Comparison of ENCODE assay signal across 1 cellular context in the genomic region with DNA sequence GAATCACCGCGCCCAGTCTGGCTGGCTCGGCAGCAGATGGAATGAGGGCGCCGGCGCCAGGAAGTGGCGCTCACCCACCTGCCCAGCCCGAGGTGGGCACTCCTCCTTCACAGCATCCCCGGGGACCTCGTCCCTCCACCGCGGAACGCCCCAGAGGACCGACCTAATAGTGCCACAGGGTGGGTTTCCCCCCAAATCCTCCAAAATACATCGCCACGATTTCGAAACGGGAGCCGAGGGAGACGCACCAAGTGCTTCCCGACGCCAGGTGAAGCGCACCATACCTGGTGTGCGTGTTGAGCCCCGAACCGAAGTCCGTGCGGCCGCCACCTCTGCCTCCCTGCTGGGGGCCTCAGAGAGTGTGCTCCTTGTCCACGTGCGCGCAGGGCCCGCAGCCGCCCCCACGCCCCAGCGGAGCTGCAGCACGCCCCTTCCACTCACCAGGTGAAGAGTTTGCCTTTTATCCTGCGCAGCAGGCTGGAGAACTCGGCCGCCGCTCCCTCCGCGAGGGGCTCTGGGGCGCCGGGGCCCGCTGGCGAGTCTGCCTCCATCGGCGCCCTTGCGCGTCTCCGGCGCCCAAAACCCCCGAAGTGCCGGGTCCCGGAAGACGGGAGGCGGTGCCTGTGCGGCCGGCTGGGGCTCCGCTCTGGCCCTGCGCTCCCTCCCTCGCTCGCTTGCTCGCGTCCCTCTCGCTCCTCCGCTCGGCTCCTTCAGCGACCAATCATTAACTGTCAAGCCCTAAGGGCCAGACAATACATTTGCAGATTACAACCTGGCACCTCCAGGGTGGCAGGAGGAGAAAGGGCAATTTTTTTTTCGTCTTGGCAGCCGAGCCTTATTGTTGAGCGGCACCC.
TF ChIP-seq lines count a peak whose summit lies in the region.

A gene with protein sequence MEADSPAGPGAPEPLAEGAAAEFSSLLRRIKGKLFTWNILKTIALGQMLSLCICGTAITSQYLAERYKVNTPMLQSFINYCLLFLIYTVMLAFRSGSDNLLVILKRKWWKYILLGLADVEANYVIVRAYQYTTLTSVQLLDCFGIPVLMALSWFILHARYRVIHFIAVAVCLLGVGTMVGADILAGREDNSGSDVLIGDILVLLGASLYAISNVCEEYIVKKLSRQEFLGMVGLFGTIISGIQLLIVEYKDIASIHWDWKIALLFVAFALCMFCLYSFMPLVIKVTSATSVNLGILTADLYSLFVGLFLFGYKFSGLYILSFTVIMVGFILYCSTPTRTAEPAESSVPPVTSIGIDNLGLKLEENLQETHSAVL (minus strand): TSS at position 571 of the 854 bp plus-strand sequence. CDS start 20 bp downstream, at position 551.

TF ChIP-seq in HepG2, 621 proteins besides CTCF, POLR2A, EP300 and RAD21 (continued from another document and continues in another):
- TF ChIP-seq U2AF2 (IDR thresholded peaks at IDR 0.05; ENCODE audit: low read depth, low read length) (no peak), NRL (CRISPR knock-in tag; IDR thresholded peaks at IDR 0.05; ENCODE audit: borderline replicate concordance) (peak; percentile 96), GABPA (IDR thresholded peaks at IDR 0.05; ENCODE audit: low read depth, low read length) (0 out of 2 replicates have a peak, but pooled peaks have one; percentile 14), GABPA (CRISPR knock-in tag; IDR thresholded peaks at IDR 0.05; ENCODE audit: low read depth) (0 out of 2 replicates have a peak, but pooled peaks have one; percentile 16), RFXAP (CRISPR knock-in tag; IDR thresholded peaks at IDR 0.05; ENCODE audit: borderline replicate concordance) (no peak), TP53 (CRISPR knock-in tag; conservative IDR thresholded peaks at IDR 0.05) (no peak), NKX3-1 (CRISPR knock-in tag; IDR thresholded peaks at IDR 0.05) (peak; percentile 74; the same call in 1 of the 2 replicates), POLR2AphosphoS5 (IDR thresholded peaks at IDR 0.05; ENCODE audit: low read depth, low read length) (peak; percentile 21; the same call in 1 of the 2 replicates), ZNF232 (CRISPR knock-in tag; IDR thresholded peaks at IDR 0.05; ENCODE audit: borderline replicate concordance) (peak; percentile 60; the same call in 1 of the 2 replicates), ZBTB3 (CRISPR knock-in tag; IDR thresholded peaks at IDR 0.05; ENCODE audit: borderline replicate concordance, low read depth) (no peak), TBP (CRISPR knock-in tag; IDR thresholded peaks at IDR 0.05) (no peak), ZNF788 (CRISPR knock-in tag; IDR thresholded peaks at IDR 0.05; ENCODE audit: borderline replicate concordance) (peak; percentile 52; the same call in 1 of the 2 replicates), ZNF264 (CRISPR knock-in tag; IDR thresholded peaks at IDR 0.05) (no peak), ZNF589 (CRISPR knock-in tag; conservative IDR thresholded peaks at IDR 0.05) (peak; percentile 81; the same call in 1 of the 2 replicates), SP1 (IDR thresholded peaks at IDR 0.05) (no peak), SP1 (CRISPR knock-in tag; IDR thresholded peaks at IDR 0.05) (no peak), WIZ (CRISPR knock-in tag; IDR thresholded peaks at IDR 0.05) (no peak), SPEN (CRISPR knock-in tag; IDR thresholded peaks at IDR 0.05; ENCODE audit: low read depth) (no peak; the same call in 1 of the 2 replicates), BRD4 (CRISPR knock-in tag; IDR thresholded peaks at IDR 0.05) (0 out of 2 replicates have a peak, but pooled peaks have one; percentile 32), ZNF143 (CRISPR knock-in tag; IDR thresholded peaks at IDR 0.05) (no peak), ZNF564 (CRISPR knock-in tag; IDR thresholded peaks at IDR 0.05) (0 out of 2 replicates have a peak, but pooled peaks have one; percentile 50), SATB2 (CRISPR knock-in tag; IDR thresholded peaks at IDR 0.05) (0 out of 2 replicates have a peak, but pooled peaks have one; percentile 35), GATA4 (IDR thresholded peaks at IDR 0.05; ENCODE audit: borderline replicate concordance, low read depth) (no peak), ZNF34 (CRISPR knock-in tag; IDR thresholded peaks at IDR 0.05; ENCODE audit: borderline replicate concordance) (no peak), GPN1 (CRISPR knock-in tag; IDR thresholded peaks at IDR 0.05; ENCODE audit: borderline replicate concordance) (no peak), ZSCAN20 (CRISPR knock-in tag; IDR thresholded peaks at IDR 0.05; ENCODE audit: borderline replicate concordance) (no peak), ELF4 (CRISPR knock-in tag; IDR thresholded peaks at IDR 0.05; ENCODE audit: borderline replicate concordance) (no peak), MZF1 (CRISPR knock-in tag; IDR thresholded peaks at IDR 0.05; ENCODE audit: borderline replicate concordance) (no peak; the same call in 1 of the 2 replicates), PCBP2 (optimal IDR thresholded peaks at IDR 0.05; ENCODE audit: low read depth, low read length, poor library complexity, severe bottlenecking) (no peak), SRSF9 (IDR thresholded peaks at IDR 0.05; ENCODE audit: borderline replicate concordance, insufficient read depth, low read depth, low read length, poor library complexity, severe bottlenecking) (no peak), ATF7-NPFF (CRISPR knock-in tag; IDR thresholded peaks at IDR 0.05; ENCODE audit: low read depth) (peak; percentile 84), ZNF598 (CRISPR knock-in tag; IDR thresholded peaks at IDR 0.05; ENCODE audit: borderline replicate concordance) (peak; percentile 21; the same call in 1 of the 2 replicates), HDAC1 (CRISPR knock-in tag; IDR thresholded peaks at IDR 0.05) (peak; percentile 82), PRPF4 (IDR thresholded peaks at IDR 0.05; ENCODE audit: low read depth, low read length, poor library complexity, severe bottlenecking) (no peak), ZBTB7B (CRISPR knock-in tag; IDR thresholded peaks at IDR 0.05) (peak; percentile 70), ZNF253 (CRISPR knock-in tag; IDR thresholded peaks at IDR 0.05; ENCODE audit: borderline replicate concordance) (no peak), ZNF792 (CRISPR knock-in tag; IDR thresholded peaks at IDR 0.05) (peak; percentile 42; the same call in 1 of the 2 replicates), REPIN1 (CRISPR knock-in tag; IDR thresholded peaks at IDR 0.05; ENCODE audit: borderline replicate concordance, low read depth) (peak; percentile 15; the same call in 1 of the 2 replicates), TOE1 (CRISPR knock-in tag; IDR thresholded peaks at IDR 0.05) (no peak; the same call in 1 of the 2 replicates), ZKSCAN1 (IDR thresholded peaks at IDR 0.05; ENCODE audit: low read length) (no peak)
- TF ChIP-seq, protein P1, sequence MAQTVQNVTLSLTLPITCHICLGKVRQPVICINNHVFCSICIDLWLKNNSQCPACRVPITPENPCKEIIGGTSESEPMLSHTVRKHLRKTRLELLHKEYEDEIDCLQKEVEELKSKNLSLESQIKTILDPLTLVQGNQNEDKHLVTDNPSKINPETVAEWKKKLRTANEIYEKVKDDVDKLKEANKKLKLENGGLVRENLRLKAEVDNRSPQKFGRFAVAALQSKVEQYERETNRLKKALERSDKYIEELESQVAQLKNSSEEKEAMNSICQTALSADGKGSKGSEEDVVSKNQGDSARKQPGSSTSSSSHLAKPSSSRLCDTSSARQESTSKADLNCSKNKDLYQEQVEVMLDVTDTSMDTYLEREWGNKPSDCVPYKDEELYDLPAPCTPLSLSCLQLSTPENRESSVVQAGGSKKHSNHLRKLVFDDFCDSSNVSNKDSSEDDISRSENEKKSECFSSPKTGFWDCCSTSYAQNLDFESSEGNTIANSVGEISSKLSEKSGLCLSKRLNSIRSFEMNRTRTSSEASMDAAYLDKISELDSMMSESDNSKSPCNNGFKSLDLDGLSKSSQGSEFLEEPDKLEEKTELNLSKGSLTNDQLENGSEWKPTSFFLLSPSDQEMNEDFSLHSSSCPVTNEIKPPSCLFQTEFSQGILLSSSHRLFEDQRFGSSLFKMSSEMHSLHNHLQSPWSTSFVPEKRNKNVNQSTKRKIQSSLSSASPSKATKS (CRISPR knock-in tag; IDR thresholded peaks at IDR 0.05) = no peak
- TF ChIP-seq, protein P2, sequence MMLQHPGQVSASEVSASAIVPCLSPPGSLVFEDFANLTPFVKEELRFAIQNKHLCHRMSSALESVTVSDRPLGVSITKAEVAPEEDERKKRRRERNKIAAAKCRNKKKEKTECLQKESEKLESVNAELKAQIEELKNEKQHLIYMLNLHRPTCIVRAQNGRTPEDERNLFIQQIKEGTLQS (CRISPR knock-in tag; IDR thresholded peaks at IDR 0.05) = no peak
- TF ChIP-seq, protein P3, sequence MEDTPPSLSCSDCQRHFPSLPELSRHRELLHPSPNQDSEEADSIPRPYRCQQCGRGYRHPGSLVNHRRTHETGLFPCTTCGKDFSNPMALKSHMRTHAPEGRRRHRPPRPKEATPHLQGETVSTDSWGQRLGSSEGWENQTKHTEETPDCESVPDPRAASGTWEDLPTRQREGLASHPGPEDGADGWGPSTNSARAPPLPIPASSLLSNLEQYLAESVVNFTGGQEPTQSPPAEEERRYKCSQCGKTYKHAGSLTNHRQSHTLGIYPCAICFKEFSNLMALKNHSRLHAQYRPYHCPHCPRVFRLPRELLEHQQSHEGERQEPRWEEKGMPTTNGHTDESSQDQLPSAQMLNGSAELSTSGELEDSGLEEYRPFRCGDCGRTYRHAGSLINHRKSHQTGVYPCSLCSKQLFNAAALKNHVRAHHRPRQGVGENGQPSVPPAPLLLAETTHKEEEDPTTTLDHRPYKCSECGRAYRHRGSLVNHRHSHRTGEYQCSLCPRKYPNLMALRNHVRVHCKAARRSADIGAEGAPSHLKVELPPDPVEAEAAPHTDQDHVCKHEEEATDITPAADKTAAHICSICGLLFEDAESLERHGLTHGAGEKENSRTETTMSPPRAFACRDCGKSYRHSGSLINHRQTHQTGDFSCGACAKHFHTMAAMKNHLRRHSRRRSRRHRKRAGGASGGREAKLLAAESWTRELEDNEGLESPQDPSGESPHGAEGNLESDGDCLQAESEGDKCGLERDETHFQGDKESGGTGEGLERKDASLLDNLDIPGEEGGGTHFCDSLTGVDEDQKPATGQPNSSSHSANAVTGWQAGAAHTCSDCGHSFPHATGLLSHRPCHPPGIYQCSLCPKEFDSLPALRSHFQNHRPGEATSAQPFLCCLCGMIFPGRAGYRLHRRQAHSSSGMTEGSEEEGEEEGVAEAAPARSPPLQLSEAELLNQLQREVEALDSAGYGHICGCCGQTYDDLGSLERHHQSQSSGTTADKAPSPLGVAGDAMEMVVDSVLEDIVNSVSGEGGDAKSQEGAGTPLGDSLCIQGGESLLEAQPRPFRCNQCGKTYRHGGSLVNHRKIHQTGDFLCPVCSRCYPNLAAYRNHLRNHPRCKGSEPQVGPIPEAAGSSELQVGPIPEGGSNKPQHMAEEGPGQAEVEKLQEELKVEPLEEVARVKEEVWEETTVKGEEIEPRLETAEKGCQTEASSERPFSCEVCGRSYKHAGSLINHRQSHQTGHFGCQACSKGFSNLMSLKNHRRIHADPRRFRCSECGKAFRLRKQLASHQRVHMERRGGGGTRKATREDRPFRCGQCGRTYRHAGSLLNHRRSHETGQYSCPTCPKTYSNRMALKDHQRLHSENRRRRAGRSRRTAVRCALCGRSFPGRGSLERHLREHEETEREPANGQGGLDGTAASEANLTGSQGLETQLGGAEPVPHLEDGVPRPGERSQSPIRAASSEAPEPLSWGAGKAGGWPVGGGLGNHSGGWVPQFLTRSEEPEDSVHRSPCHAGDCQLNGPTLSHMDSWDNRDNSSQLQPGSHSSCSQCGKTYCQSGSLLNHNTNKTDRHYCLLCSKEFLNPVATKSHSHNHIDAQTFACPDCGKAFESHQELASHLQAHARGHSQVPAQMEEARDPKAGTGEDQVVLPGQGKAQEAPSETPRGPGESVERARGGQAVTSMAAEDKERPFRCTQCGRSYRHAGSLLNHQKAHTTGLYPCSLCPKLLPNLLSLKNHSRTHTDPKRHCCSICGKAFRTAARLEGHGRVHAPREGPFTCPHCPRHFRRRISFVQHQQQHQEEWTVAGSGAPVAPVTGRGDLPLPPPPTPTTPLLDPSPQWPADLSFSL (CRISPR knock-in tag; IDR thresholded peaks at IDR 0.05) = no peak
- TF ChIP-seq, protein P4, sequence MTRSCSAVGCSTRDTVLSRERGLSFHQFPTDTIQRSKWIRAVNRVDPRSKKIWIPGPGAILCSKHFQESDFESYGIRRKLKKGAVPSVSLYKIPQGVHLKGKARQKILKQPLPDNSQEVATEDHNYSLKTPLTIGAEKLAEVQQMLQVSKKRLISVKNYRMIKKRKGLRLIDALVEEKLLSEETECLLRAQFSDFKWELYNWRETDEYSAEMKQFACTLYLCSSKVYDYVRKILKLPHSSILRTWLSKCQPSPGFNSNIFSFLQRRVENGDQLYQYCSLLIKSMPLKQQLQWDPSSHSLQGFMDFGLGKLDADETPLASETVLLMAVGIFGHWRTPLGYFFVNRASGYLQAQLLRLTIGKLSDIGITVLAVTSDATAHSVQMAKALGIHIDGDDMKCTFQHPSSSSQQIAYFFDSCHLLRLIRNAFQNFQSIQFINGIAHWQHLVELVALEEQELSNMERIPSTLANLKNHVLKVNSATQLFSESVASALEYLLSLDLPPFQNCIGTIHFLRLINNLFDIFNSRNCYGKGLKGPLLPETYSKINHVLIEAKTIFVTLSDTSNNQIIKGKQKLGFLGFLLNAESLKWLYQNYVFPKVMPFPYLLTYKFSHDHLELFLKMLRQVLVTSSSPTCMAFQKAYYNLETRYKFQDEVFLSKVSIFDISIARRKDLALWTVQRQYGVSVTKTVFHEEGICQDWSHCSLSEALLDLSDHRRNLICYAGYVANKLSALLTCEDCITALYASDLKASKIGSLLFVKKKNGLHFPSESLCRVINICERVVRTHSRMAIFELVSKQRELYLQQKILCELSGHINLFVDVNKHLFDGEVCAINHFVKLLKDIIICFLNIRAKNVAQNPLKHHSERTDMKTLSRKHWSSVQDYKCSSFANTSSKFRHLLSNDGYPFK (CRISPR knock-in tag; IDR thresholded peaks at IDR 0.05; ENCODE audit: borderline replicate concordance) = peak; percentile 68; the same call in 1 of the 2 replicates
- TF ChIP-seq, protein P5, sequence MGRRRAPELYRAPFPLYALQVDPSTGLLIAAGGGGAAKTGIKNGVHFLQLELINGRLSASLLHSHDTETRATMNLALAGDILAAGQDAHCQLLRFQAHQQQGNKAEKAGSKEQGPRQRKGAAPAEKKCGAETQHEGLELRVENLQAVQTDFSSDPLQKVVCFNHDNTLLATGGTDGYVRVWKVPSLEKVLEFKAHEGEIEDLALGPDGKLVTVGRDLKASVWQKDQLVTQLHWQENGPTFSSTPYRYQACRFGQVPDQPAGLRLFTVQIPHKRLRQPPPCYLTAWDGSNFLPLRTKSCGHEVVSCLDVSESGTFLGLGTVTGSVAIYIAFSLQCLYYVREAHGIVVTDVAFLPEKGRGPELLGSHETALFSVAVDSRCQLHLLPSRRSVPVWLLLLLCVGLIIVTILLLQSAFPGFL (CRISPR knock-in tag; IDR thresholded peaks at IDR 0.05) = no peak
